Comparison of ENCODE assay signal across 8 cellular contexts in the genomic region with DNA sequence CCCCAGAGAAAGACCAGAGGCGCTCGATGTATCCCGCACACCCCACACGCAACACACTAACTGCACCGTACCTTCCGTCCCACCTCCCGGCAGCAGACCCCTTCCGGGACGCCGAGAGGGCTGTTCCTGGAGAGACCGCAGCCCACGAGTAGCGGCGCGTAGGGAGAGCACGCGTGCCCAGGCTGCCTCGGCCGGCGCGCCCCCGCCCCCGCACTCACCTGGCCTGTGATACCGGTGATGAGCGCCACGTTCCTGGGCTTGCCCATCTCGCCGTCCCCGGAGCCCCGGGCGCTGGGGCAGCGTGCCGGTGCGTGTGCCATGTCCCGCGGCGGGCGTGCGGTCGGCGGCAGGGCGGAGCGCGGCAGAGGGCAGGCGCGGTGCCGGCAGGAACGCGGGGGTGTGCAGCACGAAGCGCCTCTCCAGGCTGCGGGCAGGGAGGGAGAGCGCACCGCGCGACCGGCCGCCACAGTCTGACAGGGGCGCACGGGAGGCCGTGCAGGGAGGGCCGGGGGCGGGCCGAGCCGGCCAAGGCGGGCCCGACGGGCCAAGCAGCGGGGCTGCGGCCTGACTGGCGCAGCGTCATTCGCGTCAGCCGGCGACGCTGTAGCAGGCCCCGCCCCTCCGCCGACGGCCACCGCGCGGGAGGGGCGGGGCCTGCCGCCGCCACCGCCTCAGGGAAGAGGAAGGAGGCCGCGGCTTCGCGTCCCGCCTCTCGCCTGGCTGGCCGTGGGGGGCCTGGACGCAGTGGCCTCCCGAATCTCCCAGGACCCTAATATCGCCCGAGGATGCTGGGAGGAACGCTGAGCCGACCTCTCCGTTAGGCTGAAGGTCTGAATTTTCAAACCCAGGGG. TPM values are rescaled to one million over a fixed set of nuclear protein-coding genes. Genes with fewer than 3 reads are reported as not detected.
DNase-seq lines count a peak whose midpoint lies in the region; ATAC-seq and TF ChIP-seq lines count a peak whose summit lies in the region.

A gene (minus strand): TSS at position 503 of the 851 bp plus-strand sequence.

- DNase-seq in EH (ENCODE audit: low read depth) (peak; percentile 91), Karpas-422 (peak; percentile 95), SHP77 (lab: John Stamatoyannopoulos, UW) (peak; percentile 84 to 91), fibroblast of the conjunctiva (ENCODE audit: low read depth) (peak; percentile 73)
- peak; percentile 93 for DNase-seq in activated effector memory CD4-positive, alpha-beta T cell treated with anti-CD3 and anti-CD28 coated beads, Interleukin-2, amount 50 U/mL, for 16 hours
- peak; percentile 81 for DNase-seq in stimulated activated naive CD8-positive, alpha-beta T cell treated with anti-CD3 and anti-CD28 coated beads, Interleukin-15, amount 100 ng/mL, for 72 hours

- H3K27ac ChIP-seq in Karpas-422 (ENCODE audit: low read length) (no peak within 1 kb of the TSS; the same call in 1 of the 2 replicates), neural cell (ENCODE audit: low read length) (no peak within 1 kb of the TSS)

- H3K4me1 Mint-ChIP-seq in stimulated activated naive CD8-positive, alpha-beta T cell treated with anti-CD3 and anti-CD28 coated beads, Interleukin-15, amount 100 ng/mL, for 72 hours: peaks cover 71% of the 10 kb centered on the region

- no peak for TF ChIP-seq RAD21 in neural cell (conservative IDR thresholded peaks at IDR 0.05)

- no peaks in the 10 kb centered on the region for H3F3A ChIP-seq in neural cell (ENCODE audit: insufficient read depth, low read length, poor library complexity, severe bottlenecking)

- H3K9me3 Mint-ChIP-seq in stimulated activated naive CD8-positive, alpha-beta T cell treated with anti-CD3 and anti-CD28 coated beads, Interleukin-15, amount 100 ng/mL, for 72 hours: no peaks in the 10 kb centered on the region

- H3K9me2 ChIP-seq in Karpas-422 (replicated peaks; ENCODE audit: insufficient read depth, low read length): no peaks in the 10 kb centered on the region
- H3K9me2 ChIP-seq in neural cell (ENCODE audit: insufficient read depth, low read length): no peaks in the 10 kb centered on the region

- H3K4me3 ChIP-seq in Karpas-422 (ENCODE audit: low read length) (peak within 1 kb of the TSS; percentile 91), neural cell (ENCODE audit: low read length) (peak within 1 kb of the TSS; percentile 99)

- H3K36me3 ChIP-seq in Karpas-422 (ENCODE audit: insufficient read depth, low read length) (no peaks in the 10 kb centered on the region), neural cell (ENCODE audit: insufficient read depth, low read length) (no peaks in the 10 kb centered on the region)

- peak; percentile 65 for TF ChIP-seq EP300 in neural cell (conservative IDR thresholded peaks at IDR 0.05; ENCODE audit: poor library complexity, severe bottlenecking)

- H3K4me1 ChIP-seq in Karpas-422 (ENCODE audit: low read length): peaks cover 29% of the 10 kb centered on the region

- peak; percentile 44 for TF ChIP-seq CTCF in neural cell (IDR thresholded peaks at IDR 0.05; ENCODE audit: poor library complexity, severe bottlenecking)

- peak within 1 kb of the TSS; percentile 91 for H3K9ac ChIP-seq in Karpas-422 (ENCODE audit: low read length)
- H3K9ac ChIP-seq in neural cell (ENCODE audit: low read length): peak within 1 kb of the TSS; percentile 65

- H3K27ac Mint-ChIP-seq in stimulated activated naive CD8-positive, alpha-beta T cell treated with anti-CD3 and anti-CD28 coated beads, Interleukin-15, amount 100 ng/mL, for 72 hours: peak within 1 kb of the TSS; percentile 96 to 98

- peak within 1 kb of the TSS; percentile 88 to 94 for H3K4me3 Mint-ChIP-seq in stimulated activated naive CD8-positive, alpha-beta T cell treated with anti-CD3 and anti-CD28 coated beads, Interleukin-15, amount 100 ng/mL, for 72 hours

- peak within 1 kb of the TSS; percentile 98 for H3K4me2 ChIP-seq in Karpas-422 (ENCODE audit: low read depth, low read length, poor library complexity, severe bottlenecking)
- H3K4me2 ChIP-seq in neural cell (ENCODE audit: low read length): peak within 1 kb of the TSS; percentile 57

- H3K27me3 Mint-ChIP-seq in stimulated activated naive CD8-positive, alpha-beta T cell treated with anti-CD3 and anti-CD28 coated beads, Interleukin-15, amount 100 ng/mL, for 72 hours: no peaks in the 10 kb centered on the region

- no peaks in the 10 kb centered on the region for H3K9me3 ChIP-seq in Karpas-422 (ENCODE audit: low read length)
- H3K9me3 ChIP-seq in neural cell (ENCODE audit: low read length): no peaks in the 10 kb centered on the region

- H3K79me2 ChIP-seq in Karpas-422 (ENCODE audit: low read length) (no peaks in the 10 kb centered on the region), neural cell (replicated peaks; ENCODE audit: insufficient read depth, low read length) (no peaks in the 10 kb centered on the region)

- H4K20me1 ChIP-seq in Karpas-422 (ENCODE audit: insufficient read depth, low read depth, low read length) (0 out of 2 replicates have a peak, but pooled peaks cover 13% of the 10 kb centered on the region), neural cell (ENCODE audit: insufficient read depth) (no peaks in the 10 kb centered on the region)

- H2AFZ ChIP-seq in Karpas-422 (ENCODE audit: low read length): peak within 1 kb of the TSS; percentile 99
- H2AFZ ChIP-seq in neural cell (ENCODE audit: low read depth, low read length): peak within 1 kb of the TSS; percentile 75

- no peaks in the 10 kb centered on the region for H3K27me3 ChIP-seq in Karpas-422 (ENCODE audit: low read length)
- H3K27me3 ChIP-seq in neural cell (ENCODE audit: insufficient read depth, low read depth, low read length): no peaks in the 10 kb centered on the region

- peak; percentile 88 for ATAC-seq in GM21825 (IDR thresholded peaks at IDR 0.05; ENCODE audit: unreplicated experiment)
- ATAC-seq in stimulated activated naive CD8-positive, alpha-beta T cell treated with anti-CD3 and anti-CD28 coated beads, Interleukin-15, amount 100 ng/mL, for 72 hours: peak; percentile 96

TF ChIP-seq in neural cell, 6 proteins besides CTCF, POLR2A, EP300 and RAD21:
- TF ChIP-seq SMC3 (conservative IDR thresholded peaks at IDR 0.05; ENCODE audit: poor library complexity) (peak; percentile 1), EZH2 (IDR thresholded peaks at IDR 0.05; ENCODE audit: borderline replicate concordance, insufficient read depth, low read length, poor library complexity, severe bottlenecking) (no peak), MXI1 (conservative IDR thresholded peaks at IDR 0.05; ENCODE audit: poor library complexity, severe bottlenecking) (peak; percentile 95), POLR2AphosphoS5 (IDR thresholded peaks at IDR 0.05) (peak; percentile 74), TAF1 (IDR thresholded peaks at IDR 0.05; ENCODE audit: low read depth) (peak; percentile 3)
- TF ChIP-seq, protein P1, sequence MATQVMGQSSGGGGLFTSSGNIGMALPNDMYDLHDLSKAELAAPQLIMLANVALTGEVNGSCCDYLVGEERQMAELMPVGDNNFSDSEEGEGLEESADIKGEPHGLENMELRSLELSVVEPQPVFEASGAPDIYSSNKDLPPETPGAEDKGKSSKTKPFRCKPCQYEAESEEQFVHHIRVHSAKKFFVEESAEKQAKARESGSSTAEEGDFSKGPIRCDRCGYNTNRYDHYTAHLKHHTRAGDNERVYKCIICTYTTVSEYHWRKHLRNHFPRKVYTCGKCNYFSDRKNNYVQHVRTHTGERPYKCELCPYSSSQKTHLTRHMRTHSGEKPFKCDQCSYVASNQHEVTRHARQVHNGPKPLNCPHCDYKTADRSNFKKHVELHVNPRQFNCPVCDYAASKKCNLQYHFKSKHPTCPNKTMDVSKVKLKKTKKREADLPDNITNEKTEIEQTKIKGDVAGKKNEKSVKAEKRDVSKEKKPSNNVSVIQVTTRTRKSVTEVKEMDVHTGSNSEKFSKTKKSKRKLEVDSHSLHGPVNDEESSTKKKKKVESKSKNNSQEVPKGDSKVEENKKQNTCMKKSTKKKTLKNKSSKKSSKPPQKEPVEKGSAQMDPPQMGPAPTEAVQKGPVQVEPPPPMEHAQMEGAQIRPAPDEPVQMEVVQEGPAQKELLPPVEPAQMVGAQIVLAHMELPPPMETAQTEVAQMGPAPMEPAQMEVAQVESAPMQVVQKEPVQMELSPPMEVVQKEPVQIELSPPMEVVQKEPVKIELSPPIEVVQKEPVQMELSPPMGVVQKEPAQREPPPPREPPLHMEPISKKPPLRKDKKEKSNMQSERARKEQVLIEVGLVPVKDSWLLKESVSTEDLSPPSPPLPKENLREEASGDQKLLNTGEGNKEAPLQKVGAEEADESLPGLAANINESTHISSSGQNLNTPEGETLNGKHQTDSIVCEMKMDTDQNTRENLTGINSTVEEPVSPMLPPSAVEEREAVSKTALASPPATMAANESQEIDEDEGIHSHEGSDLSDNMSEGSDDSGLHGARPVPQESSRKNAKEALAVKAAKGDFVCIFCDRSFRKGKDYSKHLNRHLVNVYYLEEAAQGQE (IDR thresholded peaks at IDR 0.05; ENCODE audit: borderline replicate concordance): peak; percentile 44

RNA-seq across cellular contexts. Expression of the gene that starts here (rescaled TPM):
- 5.3 and 9.7 TPM in 2 replicates for total RNA-seq in Karpas-422 (2014; rRNA removed; shearing (Covaris generic); ENCODE audit: low replicate concordance)
- polyA plus RNA-seq in neural cell: 5.1 and 11.4 TPM in 2 replicates
- 6.9 and 7.5 TPM in 2 replicates for polyA minus RNA-seq in neural cell
